17 cellular contexts compared by ENCODE assay signal in the genomic region with DNA sequence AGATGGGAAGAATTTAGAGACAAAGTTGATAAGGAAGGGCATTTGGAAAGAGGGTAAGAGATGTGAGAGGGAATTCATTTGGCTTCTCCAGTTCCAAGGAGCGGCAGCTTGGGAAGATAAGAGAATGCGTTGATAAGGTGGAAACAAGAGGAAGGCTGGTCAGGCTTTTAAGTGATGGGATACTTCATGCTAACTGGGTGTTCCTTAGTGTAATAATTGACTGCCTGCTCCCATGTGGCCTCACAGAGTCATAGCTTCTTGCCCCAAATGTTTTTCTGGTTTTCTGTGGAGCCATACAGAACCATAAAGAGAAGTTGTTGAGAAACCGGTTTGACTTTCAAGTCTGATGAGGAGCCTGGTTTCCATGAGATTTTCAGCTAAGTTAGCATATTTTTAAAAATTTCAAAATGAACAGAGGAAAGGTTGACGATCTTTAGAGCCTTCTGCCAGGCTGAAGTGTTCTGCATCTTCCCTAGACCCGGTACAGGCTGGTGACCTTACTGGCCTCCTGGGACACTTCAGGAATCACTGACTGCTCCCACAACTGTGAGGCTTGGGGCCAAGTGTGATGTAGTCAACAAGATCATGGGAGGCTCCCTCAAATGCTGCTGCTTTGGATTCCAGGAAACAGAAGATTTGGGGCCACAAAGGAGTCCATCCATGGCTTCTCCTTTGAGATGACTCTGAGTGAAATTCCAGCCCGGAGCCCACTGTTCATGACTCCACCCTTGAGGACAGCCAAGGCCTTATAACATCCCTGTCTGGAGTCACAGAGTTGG.
DNase-seq lines count a peak whose midpoint lies in the region; ATAC-seq, FAIRE-seq and TF ChIP-seq lines count a peak whose summit lies in the region.
"Had no signal": no experiment of that assay in that cellular context is flagged by ENCODE, and none has a peak within 500 bp of the region (broad histone marks: within the 10 kb centered on the region; RNA-seq: fewer than 3 reads in every experiment).

No MANE protein-coding gene starts in this region.

- no peaks in the 10 kb centered on the region for H4K20me1 ChIP-seq in mammary epithelial cell (ENCODE audit: insufficient read depth, low read length)

- H3K9ac ChIP-seq in mammary epithelial cell (ENCODE audit: insufficient read depth, low read length) (no peak overlapping the region), rectal smooth muscle tissue (ENCODE audit: low read length) (no peak overlapping the region)

- peak; percentile 51 to 66 for ATAC-seq in lower lobe of right lung

- H3K36me3 ChIP-seq in breast epithelium = no peaks in the 10 kb centered on the region
- peaks cover 1% of the 10 kb centered on the region for H3K36me3 ChIP-seq in mammary epithelial cell (ENCODE audit: insufficient read depth, low read length)
- peaks cover 9% of the 10 kb centered on the region for H3K36me3 ChIP-seq in lower lobe of right lung
- no peaks in the 10 kb centered on the region for H3K36me3 ChIP-seq in rectal smooth muscle tissue (ENCODE audit: control insufficient read depth, insufficient read depth, low read length)
- no peaks in the 10 kb centered on the region for H3K36me3 ChIP-seq in uterus

- intact Hi-C loops in breast epithelium (cut with DNase I; ENCODE audit: low total_unique reads) (no loop called here), mammary epithelial cell (cut with micrococcal nuclease) (no loop called here), lower lobe of right lung (cut with DNase I) (no loop called here), uterus (cut with DNase I; ENCODE audit: low total_unique reads) (no loop called here)

- 66% methylated on average over 6 of the region's 6 CpGs for WGBS in mammary epithelial cell (ENCODE audit: low coverage, missing lambda C conversion rate)

- TF ChIP-seq POLR2A in breast epithelium (IDR thresholded peaks at IDR 0.05) (no peak), uterus (IDR thresholded peaks at IDR 0.05) (no peak)

- no TSS peak for BruUV-seq in mammary epithelial cell (replicated peaks; lab: Mats Ljungman, UMichigan)

- FAIRE-seq in RCC 7860 (lab: Jason Lieb, UNC) = no peak
- FAIRE-seq: bronchial epithelial cell, GM12891 had no signal

- H3K27ac ChIP-seq in breast epithelium (peak overlapping the region; percentile 53 to 79), mammary epithelial cell (ENCODE audit: insufficient read depth, low read depth, low read length) (no peak overlapping the region), lower lobe of right lung (peak overlapping the region; percentile 66), rectal smooth muscle tissue (ENCODE audit: low read depth, low read length) (peak overlapping the region; percentile 85), uterus (peak overlapping the region; percentile 82 to 93)

- in situ Hi-C loops in mammary epithelial cell (cut with MboI; ENCODE audit: low sequenced_read_pairs in 2 of 2) = no loop called here

- H3K79me2 ChIP-seq in mammary epithelial cell (ENCODE audit: insufficient read depth, low read length) = no peaks in the 10 kb centered on the region

- H3K9me3 ChIP-seq in breast epithelium = no peaks in the 10 kb centered on the region
- H3K9me3 ChIP-seq in mammary epithelial cell (replicated peaks; ENCODE audit: insufficient read depth, low read length) = peaks cover 2% of the 10 kb centered on the region
- no peaks in the 10 kb centered on the region for H3K9me3 ChIP-seq in lower lobe of right lung
- no peaks in the 10 kb centered on the region for H3K9me3 ChIP-seq in uterus

- TF ChIP-seq CTCF in breast epithelium (IDR thresholded peaks at IDR 0.05) (no peak), mammary epithelial cell (conservative IDR thresholded peaks at IDR 0.05 in 1 of 2, IDR thresholded peaks at IDR 0.05 in 1 of 2; ENCODE audit: extremely low read depth in 1 of 2, insufficient read depth in 1 of 2, low read depth in 1 of 2, low read length in 2 of 2) (no peak), lower lobe of right lung (IDR thresholded peaks at IDR 0.05) (no peak), uterus (IDR thresholded peaks at IDR 0.05) (no peak)

- peak in 1 of 2 donors; percentile 52 for DNase-seq in breast epithelium (ENCODE audit: low spot score in 2 of 2)
- no peak for DNase-seq in mammary epithelial cell
- DNase-seq in lower lobe of right lung = no peak
- peak; percentile 75 to 78 for DNase-seq in uterus
- DNase-seq in islet precursor cell = no peak
- DNase-seq in RCC 7860 (ENCODE audit: low spot score) = no peak
- no peak for DNase-seq in T1000 (lab: John Stamatoyannopoulos, UW)
- DNase-seq: 8988T; CD8-positive, alpha-beta memory T cell; IMR-90; kidney glomerular epithelial cell; NCI-H1092 treated with DMSO at 0.1 percent for 48 hours; NCI-H2227 treated with DMSO at 0.1 percent for 48 hours; stimulated activated CD8-positive, alpha-beta memory T cell treated with anti-CD3 and anti-CD28 coated beads, Interleukin-4, amount 100 ng/mL, for 48 hours had no signal

- H3K4me1 ChIP-seq in breast epithelium (no peaks in the 10 kb centered on the region), mammary epithelial cell (ENCODE audit: insufficient read depth, low read length) (no peaks in the 10 kb centered on the region), lower lobe of right lung (peaks cover 20% of the 10 kb centered on the region), rectal smooth muscle tissue (ENCODE audit: control insufficient read depth, insufficient read depth, low read length) (peaks cover 24% of the 10 kb centered on the region), uterus (peaks cover 14 to 18% of the 10 kb centered on the region in 2 donors)

- H3K27me3 ChIP-seq in breast epithelium (no peaks in the 10 kb centered on the region), mammary epithelial cell (ENCODE audit: insufficient read depth, low read length) (no peaks in the 10 kb centered on the region), lower lobe of right lung (ENCODE audit: low read depth) (no peaks in the 10 kb centered on the region), rectal smooth muscle tissue (ENCODE audit: control insufficient read depth, insufficient read depth, low read length) (no peaks in the 10 kb centered on the region), uterus (no peaks in the 10 kb centered on the region)

- no peak overlapping the region for H3K4me2 ChIP-seq in mammary epithelial cell (ENCODE audit: insufficient read depth, low read depth, low read length)

- dilution Hi-C loops in mammary epithelial cell (cut with HindIII; ENCODE audit: low sequenced_read_pairs) = no loop called here

- H3K4me3 ChIP-seq in breast epithelium = no peak overlapping the region
- H3K4me3 ChIP-seq in mammary epithelial cell (replicated peaks in 1 of 3; ENCODE audit: insufficient read depth in 1 of 3, low read depth in 2 of 3, low read length in 3 of 3) = no peak overlapping the region
- no peak overlapping the region for H3K4me3 ChIP-seq in lower lobe of right lung
- H3K4me3 ChIP-seq in rectal smooth muscle tissue (ENCODE audit: low read length) = no peak overlapping the region
- no peak overlapping the region for H3K4me3 ChIP-seq in uterus

- CTCF ChIA-PET in mammary epithelial cell (lab: Charles Lee; ENCODE audit: low non-redundant PET) = no interaction called here

- H2AFZ ChIP-seq in mammary epithelial cell (ENCODE audit: low read depth, low read length) = no peak overlapping the region

Comparison
In these comparisons a context has a peak if more than half of its experiments do, and no peak if none do; other contexts are left out.
1. DNase-seq: peak in uterus (2 of 2); none in mammary epithelial cell (single experiment), lower lobe of right lung (single experiment), islet precursor cell (single experiment), RCC 7860 (single experiment) and T1000 (single experiment).